30 cellular contexts compared by ENCODE assay signal in genomic region chr7:117941138-117941810, GRCh38.
DNase-seq lines count a peak whose midpoint lies in the region; ATAC-seq and TF ChIP-seq lines count a peak whose summit lies in the region.
"Had no signal": no experiment of that assay in that cellular context is flagged by ENCODE, and none has a peak within 500 bp of the region (broad histone marks: within the 10 kb centered on the region; RNA-seq: fewer than 3 reads in every experiment).

No MANE protein-coding gene starts in this region.

- H3K9me3 Mint-ChIP-seq in activated T-cell treated with anti-CD3 and anti-CD28 coated beads, Interleukin-2, amount 50 U/mL, for 72 hours = no peaks in the 10 kb centered on the region
- H3K9me3 Mint-ChIP-seq in activated T-cell treated with anti-CD3 and anti-CD28 coated beads, Interleukin-2, amount 50 U/mL, for 4 hours = peaks cover 3% of the 10 kb centered on the region
- peaks cover 21% of the 10 kb centered on the region for H3K9me3 Mint-ChIP-seq in chondrocyte (ENCODE audit: low read depth)

- H3K9me3 ChIP-seq in mesenchymal stem cell (ENCODE audit: control insufficient read depth, low read length) = peaks cover 6% of the 10 kb centered on the region
- peaks cover 0 to 6% of the 10 kb centered on the region in 2 donors for H3K9me3 ChIP-seq in left lung
- H3K9me3 ChIP-seq: ovary, SJSA1 had no signal

- H3K27me3 Mint-ChIP-seq in activated T-cell treated with anti-CD3 and anti-CD28 coated beads, Interleukin-2, amount 50 U/mL, for 72 hours (ENCODE audit: low read depth) = no peaks in the 10 kb centered on the region
- H3K27me3 Mint-ChIP-seq in activated T-cell treated with anti-CD3 and anti-CD28 coated beads, Interleukin-2, amount 50 U/mL, for 4 hours (ENCODE audit: low read depth) = no peaks in the 10 kb centered on the region
- no peaks in the 10 kb centered on the region for H3K27me3 Mint-ChIP-seq in chondrocyte (ENCODE audit: low read depth)
- H3K27me3 Mint-ChIP-seq: CD8-positive, alpha-beta memory T cell; T-helper 17 cell had no signal

- no peak overlapping the region for H2AFZ ChIP-seq in mesenchymal stem cell (ENCODE audit: low read depth, low read length)

- H2BK120ac ChIP-seq in mesenchymal stem cell (ENCODE audit: low read depth, low read length) = no peak overlapping the region

- no peak overlapping the region for H3K9ac ChIP-seq in mesenchymal stem cell (ENCODE audit: low read length)

- no peak overlapping the region for H2AK5ac ChIP-seq in mesenchymal stem cell (ENCODE audit: low read length, severe bottlenecking)

- H3K4ac ChIP-seq in mesenchymal stem cell (ENCODE audit: low read depth in 1 of 2, low read length in 2 of 2) = no peak overlapping the region

- peak overlapping the region; percentile 85 for H3K27ac Mint-ChIP-seq in activated T-cell treated with anti-CD3 and anti-CD28 coated beads, Interleukin-2, amount 50 U/mL, for 72 hours
- H3K27ac Mint-ChIP-seq in chondrocyte (ENCODE audit: unreplicated experiment) = peak overlapping the region; percentile 42
- H3K27ac Mint-ChIP-seq: CD8-positive, alpha-beta memory T cell; HFFc6; natural killer cell; T-helper 17 cell had no signal

- H3K14ac ChIP-seq in mesenchymal stem cell (ENCODE audit: low read length in 2 of 2) = no peak overlapping the region

- no peak for ATAC-seq in activated T-cell treated with anti-CD3 and anti-CD28 coated beads, Interleukin-2, amount 50 U/mL, for 72 hours (replicated peaks in 1 of 2)
- no peak for ATAC-seq in activated T-cell treated with anti-CD3 and anti-CD28 coated beads, Interleukin-2, amount 50 U/mL, for 4 hours
- ATAC-seq in left lung (no peak), HG03095 (IDR thresholded peaks at IDR 0.05; ENCODE audit: unreplicated experiment) (no peak)
- ATAC-seq: heart left ventricle; left lobe of liver; natural killer cell; right cardiac atrium; stimulated activated naive CD8-positive, alpha-beta T cell treated with anti-CD3 and anti-CD28 coated beads, Interleukin-15, Interleukin-2, amounts not matched to agents 100 U/mL and 50 U/mL, for 24 hours; T-helper 17 cell had no signal

- no peaks in the 10 kb centered on the region for H3K4me1 Mint-ChIP-seq in activated T-cell treated with anti-CD3 and anti-CD28 coated beads, Interleukin-2, amount 50 U/mL, for 72 hours (ENCODE audit: low read depth)
- no peaks in the 10 kb centered on the region for H3K4me1 Mint-ChIP-seq in activated T-cell treated with anti-CD3 and anti-CD28 coated beads, Interleukin-2, amount 50 U/mL, for 4 hours (ENCODE audit: low read depth)
- peaks cover 7% of the 10 kb centered on the region for H3K4me1 Mint-ChIP-seq in chondrocyte (ENCODE audit: low read depth)
- H3K4me1 Mint-ChIP-seq: CD8-positive, alpha-beta memory T cell; natural killer cell; T-helper 17 cell had no signal

- no peak overlapping the region for H4K91ac ChIP-seq in mesenchymal stem cell (ENCODE audit: low read length)

- no peaks in the 10 kb centered on the region for H3K36me3 Mint-ChIP-seq in activated T-cell treated with anti-CD3 and anti-CD28 coated beads, Interleukin-2, amount 50 U/mL, for 72 hours (ENCODE audit: insufficient read depth in 2 of 2)
- no peaks in the 10 kb centered on the region for H3K36me3 Mint-ChIP-seq in activated T-cell treated with anti-CD3 and anti-CD28 coated beads, Interleukin-2, amount 50 U/mL, for 4 hours (ENCODE audit: insufficient read depth)
- no peaks in the 10 kb centered on the region for H3K36me3 Mint-ChIP-seq in chondrocyte (ENCODE audit: low read depth)
- H3K36me3 Mint-ChIP-seq: CD8-positive, alpha-beta memory T cell; natural killer cell had no signal

- peaks cover 2% of the 10 kb centered on the region for H3K4me1 ChIP-seq in mesenchymal stem cell (ENCODE audit: control insufficient read depth, insufficient read depth, low read depth, low read length)
- no peaks in the 10 kb centered on the region for H3K4me1 ChIP-seq in left lung
- H3K4me1 ChIP-seq: heart left ventricle, SJSA1 had no signal

- no peak for DNase-seq in activated T-cell treated with anti-CD3 and anti-CD28 coated beads, Interleukin-2, amount 50 U/mL, for 72 hours
- no peak for DNase-seq in activated T-cell treated with anti-CD3 and anti-CD28 coated beads, Interleukin-2, amount 50 U/mL, for 4 hours
- no peak for DNase-seq in chondrocyte (ENCODE audit: low spot score)
- peak; percentile 2 for DNase-seq in mesenchymal stem cell
- no peak for DNase-seq in NCI-H748 treated with DMSO at 0.1 percent for 48 hours (lab: John Stamatoyannopoulos, UW)
- no peak for DNase-seq in left lung
- DNase-seq in DMS79 treated with DMSO at 0.1 percent for 48 hours (lab: John Stamatoyannopoulos, UW) = no peak
- DNase-seq: activated CD4-positive, alpha-beta T cell treated with anti-CD3 and anti-CD28 coated beads for 4 hours; activated naive CD4-positive, alpha-beta T cell treated with Interleukin-2 at 50 U/mL for 16 hours; activated T-cell treated with anti-CD3 and anti-CD28 coated beads, Interleukin-2, amount 50 U/mL, for 48 hours; amniotic stem cell; CD8-positive, alpha-beta memory T cell; cortex of kidney; DMS53; GDM1; heart left ventricle; HFFc6; KBM-7; midbrain; MV-4-11; natural killer cell; NCI-H524 treated with DMSO at 0.1 percent for 48 hours; ovary; right cardiac atrium; stimulated activated naive CD8-positive, alpha-beta T cell treated with anti-CD3 and anti-CD28 coated beads, Interleukin-15, Interleukin-2, amounts not matched to agents 100 U/mL and 50 U/mL, for 24 hours; T-helper 17 cell had no signal

- TF ChIP-seq CTCF in chondrocyte (IDR thresholded peaks at IDR 0.05) (no peak), left lung (IDR thresholded peaks at IDR 0.05) (no peak)

- no peak overlapping the region for H2BK12ac ChIP-seq in mesenchymal stem cell (ENCODE audit: low read length in 2 of 2)

- H3K36me3 ChIP-seq in mesenchymal stem cell (ENCODE audit: control insufficient read depth in 1 of 2, insufficient read depth in 2 of 2, low read depth in 1 of 2, low read length in 2 of 2) (no peaks in the 10 kb centered on the region), left lung (no peaks in the 10 kb centered on the region)
- H3K36me3 ChIP-seq: heart left ventricle, ovary, SJSA1 had no signal

- H3K23ac ChIP-seq in mesenchymal stem cell (ENCODE audit: low read length in 2 of 2) = no peak overlapping the region

- WGBS in mesenchymal stem cell = 93% methylated on average over 3 of the region's 4 CpGs

- H3K18ac ChIP-seq in mesenchymal stem cell (ENCODE audit: low read depth in 1 of 2, low read length in 2 of 2) = no peak overlapping the region

- intact Hi-C loops in left lung (cut with DNase I) = no loop called here

- no peak overlapping the region for H2BK5ac ChIP-seq in mesenchymal stem cell (ENCODE audit: low read depth, low read length, poor library complexity, severe bottlenecking)

- no peak overlapping the region for H2BK15ac ChIP-seq in mesenchymal stem cell (ENCODE audit: low read depth, poor library complexity, severe bottlenecking)

- H3K27me3 ChIP-seq in mesenchymal stem cell (ENCODE audit: control insufficient read depth in 1 of 2, insufficient read depth in 1 of 2, low read length in 2 of 2) (no peaks in the 10 kb centered on the region), left lung (no peaks in the 10 kb centered on the region)
- H3K27me3 ChIP-seq: heart left ventricle, ovary, SJSA1 had no signal

- H3K4me3 Mint-ChIP-seq in activated T-cell treated with anti-CD3 and anti-CD28 coated beads, Interleukin-2, amount 50 U/mL, for 72 hours = no peak overlapping the region
- H3K4me3 Mint-ChIP-seq in activated T-cell treated with anti-CD3 and anti-CD28 coated beads, Interleukin-2, amount 50 U/mL, for 4 hours = no peak overlapping the region
- no peak overlapping the region for H3K4me3 Mint-ChIP-seq in chondrocyte (ENCODE audit: unreplicated experiment)
- H3K4me3 Mint-ChIP-seq: CD8-positive, alpha-beta memory T cell; HFFc6; natural killer cell; T-helper 17 cell had no signal

- no peak overlapping the region for H4K8ac ChIP-seq in mesenchymal stem cell (ENCODE audit: low read length)

- H3K27ac ChIP-seq in mesenchymal stem cell (ENCODE audit: low read length, poor library complexity, severe bottlenecking) (no peak overlapping the region), left lung (no peak overlapping the region)
- H3K27ac ChIP-seq: 22Rv1, heart left ventricle, ovary, SJSA1 had no signal

- no peaks in the 10 kb centered on the region for H3K79me1 ChIP-seq in mesenchymal stem cell (replicated peaks; ENCODE audit: low read length, poor library complexity, severe bottlenecking)

- H3K4me2 ChIP-seq in mesenchymal stem cell (ENCODE audit: low read length, poor library complexity, severe bottlenecking) = no peak overlapping the region

- H3K4me3 ChIP-seq in mesenchymal stem cell (ENCODE audit: insufficient read depth in 1 of 2, low read depth in 1 of 2, low read length in 2 of 2) (no peak overlapping the region), left lung (no peak overlapping the region)
- H3K4me3 ChIP-seq: heart left ventricle, ovary, SJSA1 had no signal
